12 cellular contexts compared by ENCODE assay signal in the genomic region with DNA sequence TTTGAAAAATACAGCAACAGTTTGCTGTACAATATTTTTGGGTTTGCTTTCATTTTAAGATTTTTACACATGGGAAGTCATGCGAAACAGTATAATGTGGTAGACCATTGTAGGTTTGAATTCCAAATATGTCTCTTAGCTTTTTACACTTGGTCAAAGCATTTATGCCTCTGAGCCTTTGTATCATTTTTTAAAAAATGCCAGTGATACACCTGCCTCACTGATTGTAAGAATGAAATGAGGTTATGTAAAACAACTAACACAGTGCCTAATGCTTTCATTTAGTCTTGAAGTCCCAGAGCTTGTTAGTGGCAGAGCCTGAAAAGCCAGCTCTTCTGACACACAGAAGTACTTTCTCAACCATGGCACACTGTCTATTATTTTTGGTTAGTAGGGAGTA.
A peak's percentile ranks its signal among the peaks of the same experiment; 100 is the strongest.
DNase-seq lines count a peak whose midpoint lies in the region; ATAC-seq and TF ChIP-seq lines count a peak whose summit lies in the region.
"Had no signal": no experiment of that assay in that cellular context is flagged by ENCODE, and none has a peak within 500 bp of the region (broad histone marks: within the 10 kb centered on the region; RNA-seq: fewer than 3 reads in every experiment).

No MANE protein-coding gene starts in this region.

- no peaks in the 10 kb centered on the region for H3K9me3 Mint-ChIP-seq in glutamatergic neuron (ENCODE audit: unreplicated experiment)

- H3K4me1 Mint-ChIP-seq in glutamatergic neuron (ENCODE audit: low read depth, unreplicated experiment), result no peaks in the 10 kb centered on the region

- DNase-seq in germinal center (ENCODE audit: low spot score), result peak; percentile 13
- no peak for DNase-seq in adrenal gland
- DNase-seq in glutamatergic neuron, result no peak
- no peak for DNase-seq in HEK293T (ENCODE audit: extremely low spot score)
- DNase-seq: activated CD4-positive, CD25-positive, alpha-beta regulatory T cell; central memory CD4-positive, alpha-beta T cell; naive thymus-derived CD8-positive, alpha-beta T cell; NCI-H2171 treated with DMSO at 0.1 percent for 48 hours had no signal

- 90 to 98% (median 93%) methylated on average over 1 of the region's 1 CpG for whole genome bisulfite sequencing in adrenal gland, 4 donors

- peaks cover 0 to 14% of the 10 kb centered on the region in 2 donors for H3K4me1 ChIP-seq in adrenal gland (replicated peaks in 1 of 2)

- TF ChIP-seq POLR2A in adrenal gland (IDR thresholded peaks at IDR 0.05), result no peak

- TF ChIP-seq CTCF in adrenal gland (IDR thresholded peaks at IDR 0.05) (no peak), glutamatergic neuron (IDR thresholded peaks at IDR 0.05; ENCODE audit: partially characterized antibody, unreplicated experiment) (no peak)

- no peaks in the 10 kb centered on the region for H3K36me3 ChIP-seq in adrenal gland (replicated peaks in 1 of 2)

- H3K4me3 ChIP-seq in adrenal gland, result no peak overlapping the region

- no peaks in the 10 kb centered on the region for H3K27me3 ChIP-seq in adrenal gland

- CTCF ChIA-PET in HEK293T (lab: Yijun Ruan, JAX), result interaction anchor here (0.6 kb wide), 1 partner anchor 30 kb away, joined by 3 read pairs; no protein-coding TSS in a partner anchor

- H3K36me3 Mint-ChIP-seq in glutamatergic neuron (ENCODE audit: unreplicated experiment), result no peaks in the 10 kb centered on the region
- H3K36me3 Mint-ChIP-seq: naive thymus-derived CD8-positive, alpha-beta T cell had no signal

- ATAC-seq in GM18520 (IDR thresholded peaks at IDR 0.05; ENCODE audit: unreplicated experiment) (peak; percentile 40), GM21423 (IDR thresholded peaks at IDR 0.05; ENCODE audit: unreplicated experiment) (peak; percentile 52), HG03196 (IDR thresholded peaks at IDR 0.05; ENCODE audit: unreplicated experiment) (peak; percentile 38), HG03135 (IDR thresholded peaks at IDR 0.05; ENCODE audit: unreplicated experiment) (no peak)
- ATAC-seq: naive thymus-derived CD8-positive, alpha-beta T cell had no signal

- no peak overlapping the region for H3K4me3 Mint-ChIP-seq in glutamatergic neuron (ENCODE audit: unreplicated experiment)
- H3K4me3 Mint-ChIP-seq: naive thymus-derived CD8-positive, alpha-beta T cell had no signal

- no peak overlapping the region for H3K27ac ChIP-seq in adrenal gland

- POLR2A ChIA-PET in HEK293T (lab: Yijun Ruan, JAX), result no interaction called here

- H3K27me3 Mint-ChIP-seq in glutamatergic neuron (ENCODE audit: unreplicated experiment), result no peaks in the 10 kb centered on the region

- no peaks in the 10 kb centered on the region for H3K9me3 ChIP-seq in adrenal gland (replicated peaks in 1 of 3)

- no peak overlapping the region for H3K27ac Mint-ChIP-seq in glutamatergic neuron (ENCODE audit: unreplicated experiment)
- H3K27ac Mint-ChIP-seq: naive thymus-derived CD8-positive, alpha-beta T cell had no signal

- intact Hi-C loops in adrenal gland (cut with DNase I), result no loop called here

TF ChIP-seq in HEK293T, 16 proteins besides CTCF, POLR2A, EP300 and RAD21:
- TF ChIP-seq TARDBP (IDR thresholded peaks at IDR 0.05) (no peak), CTBP1 (IDR thresholded peaks at IDR 0.05; ENCODE audit: borderline replicate concordance) (no peak), LEF1 (IDR thresholded peaks at IDR 0.05; ENCODE audit: borderline replicate concordance) (no peak), NFRKB (IDR thresholded peaks at IDR 0.05) (no peak), ZNF384 (IDR thresholded peaks at IDR 0.05) (no peak), FOXK2 (IDR thresholded peaks at IDR 0.05) (no peak), FOXA1 (IDR thresholded peaks at IDR 0.05) (no peak), SP1 (IDR thresholded peaks at IDR 0.05) (no peak), FOXM1 (IDR thresholded peaks at IDR 0.05; ENCODE audit: borderline replicate concordance) (no peak), HDGF (IDR thresholded peaks at IDR 0.05; ENCODE audit: borderline replicate concordance) (no peak), BHLHE40 (IDR thresholded peaks at IDR 0.05; ENCODE audit: borderline replicate concordance) (no peak), SUZ12 (IDR thresholded peaks at IDR 0.05) (no peak), ELF4 (IDR thresholded peaks at IDR 0.05) (no peak), ARNT (IDR thresholded peaks at IDR 0.05) (no peak), L3MBTL2 (conservative IDR thresholded peaks at IDR 0.05) (no peak)
- TF ChIP-seq, protein P1, sequence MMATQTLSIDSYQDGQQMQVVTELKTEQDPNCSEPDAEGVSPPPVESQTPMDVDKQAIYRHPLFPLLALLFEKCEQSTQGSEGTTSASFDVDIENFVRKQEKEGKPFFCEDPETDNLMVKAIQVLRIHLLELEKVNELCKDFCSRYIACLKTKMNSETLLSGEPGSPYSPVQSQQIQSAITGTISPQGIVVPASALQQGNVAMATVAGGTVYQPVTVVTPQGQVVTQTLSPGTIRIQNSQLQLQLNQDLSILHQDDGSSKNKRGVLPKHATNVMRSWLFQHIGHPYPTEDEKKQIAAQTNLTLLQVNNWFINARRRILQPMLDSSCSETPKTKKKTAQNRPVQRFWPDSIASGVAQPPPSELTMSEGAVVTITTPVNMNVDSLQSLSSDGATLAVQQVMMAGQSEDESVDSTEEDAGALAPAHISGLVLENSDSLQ (IDR thresholded peaks at IDR 0.05), result no peak
